16 cellular contexts compared by ENCODE assay signal in genomic region chr10:48683893-48684292, GRCh38. TPM values are rescaled to one million over a fixed set of nuclear protein-coding genes. Genes with fewer than 3 reads are reported as not detected.
DNase-seq lines count a peak whose midpoint lies in the region; ATAC-seq and TF ChIP-seq lines count a peak whose summit lies in the region.
"Had no signal": no experiment of that assay in that cellular context is flagged by ENCODE, and none has a peak within 500 bp of the region (broad histone marks: within the 10 kb centered on the region; RNA-seq: fewer than 3 reads in every experiment).

No MANE protein-coding gene starts in this region.

- no peaks in the 10 kb centered on the region for H3K27me3 ChIP-seq in transverse colon
- H3K27me3 ChIP-seq in testis = no peaks in the 10 kb centered on the region
- H3K27me3 ChIP-seq: right atrium auricular region, upper lobe of right lung had no signal

- TF ChIP-seq CTCF in transverse colon (IDR thresholded peaks at IDR 0.05) (no peak), testis (IDR thresholded peaks at IDR 0.05) (no peak)

- no peak overlapping the region for H3K27ac ChIP-seq in transverse colon
- no peak overlapping the region for H3K27ac ChIP-seq in testis
- H3K27ac ChIP-seq: PC-9, right atrium auricular region, VCaP had no signal

- TF ChIP-seq POLR2A in GM15510 (IDR thresholded peaks at IDR 0.05; ENCODE audit: borderline replicate concordance, extremely low read depth, insufficient read length) (peak; percentile 23), Raji (IDR thresholded peaks at IDR 0.05; ENCODE audit: insufficient read depth, low read depth, low read length) (peak; percentile 60), transverse colon (IDR thresholded peaks at IDR 0.05) (no peak), testis (IDR thresholded peaks at IDR 0.05) (no peak)

- WGBS in transverse colon (ENCODE audit: low coverage in 1 of 2), 2 donors = 76 to 95% methylated on average over 3 to 5 of the region's 5 CpGs
- 73 to 87% methylated on average over 5 of the region's 5 CpGs for WGBS in testis, 2 donors

- no peaks in the 10 kb centered on the region for H3K9me3 ChIP-seq in transverse colon
- no peaks in the 10 kb centered on the region for H3K9me3 ChIP-seq in testis
- H3K9me3 ChIP-seq: upper lobe of right lung had no signal

- H3K4me1 ChIP-seq in transverse colon (no peaks in the 10 kb centered on the region), testis (no peaks in the 10 kb centered on the region)
- H3K4me1 ChIP-seq: right atrium auricular region, upper lobe of right lung had no signal

- peak; percentile 34 for DNase-seq in renal cortical epithelial cell (ENCODE audit: low read depth)
- DNase-seq in transverse colon = no peak
- no peak for DNase-seq in testis
- DNase-seq in activated effector memory CD4-positive, alpha-beta T cell treated with anti-CD3 and anti-CD28 coated beads, Interleukin-2, amount 50 U/mL, for 16 hours = no peak
- DNase-seq: activated naive CD4-positive, alpha-beta T cell; NCI-H1048; PC-9 had no signal

- H3K36me3 ChIP-seq in transverse colon = no peaks in the 10 kb centered on the region
- no peaks in the 10 kb centered on the region for H3K36me3 ChIP-seq in testis (ENCODE audit: low read depth, missing control alignments)
- H3K36me3 ChIP-seq: right atrium auricular region, upper lobe of right lung had no signal

- H3K4me3 ChIP-seq in transverse colon (no peak overlapping the region), testis (no peak overlapping the region)
- H3K4me3 ChIP-seq: lung, PC-9, right atrium auricular region, upper lobe of right lung had no signal

- intact Hi-C loops in transverse colon (cut with DNase I; ENCODE audit: low total_unique reads) (no loop called here), testis (cut with DNase I; ENCODE audit: low total_unique reads) (no loop called here)

- ATAC-seq in HG02610 (IDR thresholded peaks at IDR 0.05; ENCODE audit: unreplicated experiment) (peak; percentile 22), GM18907 (IDR thresholded peaks at IDR 0.05; ENCODE audit: unreplicated experiment) (no peak)

- TF ChIP-seq EP300 in transverse colon (IDR thresholded peaks at IDR 0.05; ENCODE audit: low read depth) = no peak

- in situ Hi-C loops in transverse colon (cut with MboI; ENCODE audit: low pct_ligation_motif_present in 1 of 4, low pct_unique_long_range_greater_than_20kb in 1 of 4, low sequenced_read_pairs in 3 of 4) = no loop called here

RNA-seq across cellular contexts. Expression of gene WDFY4, which starts 0.8 kb away (rescaled TPM):
- under 0.01 TPM in 1 of 2 replicates, not detected in the other for total RNA-seq in renal cortical epithelial cell
- 10 to 100 TPM in 1 of 4 donors, 1 to 10 TPM in 2, under 1 TPM in 1; 0.60 to 20.6 (median 5.1) TPM for total RNA-seq in transverse colon
- 10 to 100 TPM; 10.2 to 18.4 TPM for total RNA-seq in testis
- 21.5 TPM for polyA plus RNA-seq in testis (ENCODE audit: insufficient read depth, low read depth, low replicate concordance)
- total RNA-seq: HepG2, PC-9 had no signal
- polyA plus RNA-seq: HepG2 had no signal

Comparison
In these comparisons a context has a peak if more than half of its experiments do, and no peak if none do; other contexts are left out.
1. POLR2A ChIP-seq: peak in GM15510 (single experiment) and Raji (single experiment); none in transverse colon (single experiment) and testis (single experiment).